8 cellular contexts compared by ENCODE assay signal in the genomic region with DNA sequence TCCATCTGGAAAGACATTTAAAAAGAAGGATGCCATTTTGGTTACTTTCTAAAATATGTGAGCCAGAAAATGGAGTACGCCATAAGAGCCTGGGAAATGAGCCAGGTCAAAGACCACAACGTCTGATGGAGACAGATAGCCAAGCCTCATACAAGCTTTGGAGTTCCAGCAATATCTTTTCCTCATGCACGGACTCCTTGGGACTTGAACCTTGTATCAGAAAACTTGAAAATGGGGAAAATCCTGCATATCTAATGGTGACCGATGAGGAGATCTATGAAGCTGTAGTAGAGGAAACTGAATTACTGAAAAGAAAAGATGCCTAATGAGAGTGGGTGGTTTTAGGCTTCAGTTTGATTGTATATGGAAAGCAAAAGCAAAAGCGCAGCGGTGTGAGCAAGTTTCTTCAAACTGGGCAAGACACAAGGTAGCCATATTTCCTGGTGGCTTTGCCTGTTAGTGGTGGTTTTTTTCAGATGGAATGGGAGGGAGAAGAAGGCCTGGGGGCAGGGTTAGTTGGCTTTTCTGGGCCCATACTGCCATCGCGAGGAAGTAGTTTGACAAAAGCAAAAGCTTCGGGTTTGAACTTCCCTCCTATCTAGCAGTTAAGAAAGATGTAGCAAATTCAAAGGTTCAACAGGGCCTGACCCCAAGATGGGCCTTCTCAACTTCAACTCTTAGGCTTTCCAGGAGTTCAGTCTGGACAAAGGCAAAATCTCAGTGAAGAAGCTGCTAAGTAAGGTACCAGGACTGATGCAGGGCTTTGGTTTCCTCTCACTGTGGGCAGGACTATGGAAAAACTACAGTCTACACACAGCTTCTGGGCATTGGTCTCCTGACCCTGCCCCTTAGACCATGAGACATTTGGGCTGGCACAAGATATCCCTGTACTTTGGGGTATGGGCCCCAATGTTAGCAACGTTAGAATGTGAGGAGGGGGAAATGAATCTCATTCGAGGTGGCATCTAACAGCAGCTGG.
DNase-seq lines count a peak whose midpoint lies in the region; ATAC-seq and TF ChIP-seq lines count a peak whose summit lies in the region.

No MANE protein-coding gene starts in this region.

- 97 to 100% methylated on average over 4 to 9 of the region's 11 CpGs for WGBS in endodermal cell (ENCODE audit: insufficient coverage in 1 of 2, insufficient read length in 1 of 2), 2 experiments
- WGBS in trophoblast cell (ENCODE audit: extremely low coverage, insufficient coverage, insufficient read length) = no CpG with 5 or more reads among the region's 11 CpGs

- no peak for TF ChIP-seq CTCF in GM20000 (IDR thresholded peaks at IDR 0.05; ENCODE audit: extremely low read depth, missing control alignments)
- TF ChIP-seq CTCF in endodermal cell (conservative IDR thresholded peaks at IDR 0.05) = peak; percentile 20
- peak; percentile 22 for TF ChIP-seq CTCF in upper lobe of right lung (IDR thresholded peaks at IDR 0.05)

- no peak overlapping the region for H4K8ac ChIP-seq in trophoblast cell (ENCODE audit: low read depth, low read length)

- no peaks in the 10 kb centered on the region for H3K9me3 ChIP-seq in CD8-positive, alpha-beta memory T cell (ENCODE audit: low read length)
- H3K9me3 ChIP-seq in endodermal cell (ENCODE audit: control insufficient read depth, low read length) = peaks cover 29% of the 10 kb centered on the region
- no peaks in the 10 kb centered on the region for H3K9me3 ChIP-seq in trophoblast cell (ENCODE audit: insufficient read depth, low read depth, low read length)
- no peaks in the 10 kb centered on the region for H3K9me3 ChIP-seq in upper lobe of right lung

- no peak overlapping the region for H3K18ac ChIP-seq in trophoblast cell (ENCODE audit: low read length)

- no peak overlapping the region for H2BK120ac ChIP-seq in trophoblast cell (ENCODE audit: insufficient read depth, low read length, poor library complexity)

- no peak overlapping the region for H3K14ac ChIP-seq in trophoblast cell (ENCODE audit: low read length)

- no peak overlapping the region for H2AK5ac ChIP-seq in trophoblast cell (ENCODE audit: low read length)

- H2AFZ ChIP-seq in trophoblast cell (ENCODE audit: insufficient read depth, low read length, poor library complexity) = no peak overlapping the region

- no peaks in the 10 kb centered on the region for H3K27me3 Mint-ChIP-seq in CD8-positive, alpha-beta memory T cell
- no peaks in the 10 kb centered on the region for H3K27me3 Mint-ChIP-seq in activated CD4-positive, alpha-beta memory T cell treated with anti-CD3 and anti-CD28 coated beads for 36 hours
- no peaks in the 10 kb centered on the region for H3K27me3 Mint-ChIP-seq in endodermal cell (ENCODE audit: insufficient read depth)

- H3K9me3 Mint-ChIP-seq in CD8-positive, alpha-beta memory T cell = no peaks in the 10 kb centered on the region
- no peaks in the 10 kb centered on the region for H3K9me3 Mint-ChIP-seq in activated CD4-positive, alpha-beta memory T cell treated with anti-CD3 and anti-CD28 coated beads for 36 hours
- H3K9me3 Mint-ChIP-seq in endodermal cell = peaks cover 27% of the 10 kb centered on the region

- H3K4me1 ChIP-seq in CD8-positive, alpha-beta memory T cell (ENCODE audit: insufficient read depth, low read length) = peaks cover 6% of the 10 kb centered on the region
- no peaks in the 10 kb centered on the region for H3K4me1 ChIP-seq in endodermal cell (ENCODE audit: control insufficient read depth, insufficient read depth, low read length)
- no peaks in the 10 kb centered on the region for H3K4me1 ChIP-seq in trophoblast cell (ENCODE audit: control insufficient read depth in 1 of 2, insufficient read depth in 2 of 2, low read length in 2 of 2)
- no peaks in the 10 kb centered on the region for H3K4me1 ChIP-seq in upper lobe of right lung

- H3K27ac ChIP-seq in CD8-positive, alpha-beta memory T cell (ENCODE audit: low read depth, low read length) = peak overlapping the region; percentile 70
- H3K27ac ChIP-seq in endodermal cell (ENCODE audit: low read depth, low read length) (no peak overlapping the region), trophoblast cell (ENCODE audit: low read depth, low read length) (no peak overlapping the region), upper lobe of right lung (peak overlapping the region; percentile 76)

- H3K4me3 ChIP-seq in CD8-positive, alpha-beta memory T cell (ENCODE audit: low read length) = peak overlapping the region; percentile 78
- H3K4me3 ChIP-seq in endodermal cell (ENCODE audit: low read length) = no peak overlapping the region
- H3K4me3 ChIP-seq in trophoblast cell (ENCODE audit: low read depth, low read length) = no peak overlapping the region
- H3K4me3 ChIP-seq in upper lobe of right lung = peak overlapping the region; percentile 21

- H4K91ac ChIP-seq in trophoblast cell (ENCODE audit: low read depth, low read length) = no peak overlapping the region

- DNase-seq in CD8-positive, alpha-beta memory T cell = peak; percentile 20 to 94 (median 80)
- DNase-seq in GM20000 (ENCODE audit: low spot score) = peak; percentile 59
- peak; percentile 88 for DNase-seq in HT-29 (ENCODE audit: low spot score)
- peak; percentile 79 for DNase-seq in activated CD4-positive, alpha-beta memory T cell treated with anti-CD3 and anti-CD28 coated beads for 36 hours
- DNase-seq in endodermal cell = no peak
- peak; percentile 18 to 92 for DNase-seq in trophoblast cell
- DNase-seq in upper lobe of right lung = no peak
- no peak for DNase-seq in COLO668 (lab: John Stamatoyannopoulos, UW; ENCODE audit: unreplicated experiment)

- intact Hi-C loops in activated CD4-positive, alpha-beta memory T cell treated with anti-CD3 and anti-CD28 coated beads for 36 hours (cut with micrococcal nuclease) = loop anchor here (5.0 to 10.0 kb wide), 4 partner anchors 836 to 1726 kb away; no protein-coding TSS in a partner anchor
- intact Hi-C loops in upper lobe of right lung (cut with DNase I) = no loop called here

- peak; percentile 93 for ATAC-seq in upper lobe of right lung

- peak overlapping the region; percentile 46 to 95 (median 88) for H3K27ac Mint-ChIP-seq in CD8-positive, alpha-beta memory T cell
- peak overlapping the region; percentile 91 for H3K27ac Mint-ChIP-seq in activated CD4-positive, alpha-beta memory T cell treated with anti-CD3 and anti-CD28 coated beads for 36 hours
- H3K27ac Mint-ChIP-seq in endodermal cell = peak overlapping the region; percentile 35

- POLR2A ChIA-PET in CD8-positive, alpha-beta memory T cell (lab: Charles Lee) = interaction anchor here (1.4 kb wide), 1 partner anchor 210 kb away, joined by 3 read pairs; the partner anchor contains the start of gene STK26
- POLR2A ChIA-PET in activated CD4-positive, alpha-beta memory T cell treated with anti-CD3 and anti-CD28 coated beads for 36 hours (lab: Charles Lee) = no interaction called here

- H2BK5ac ChIP-seq in trophoblast cell (ENCODE audit: low read depth, low read length, poor library complexity) = no peak overlapping the region

- peaks cover 11 to 31% (median 20%) of the 10 kb centered on the region in 3 donors for H3K4me1 Mint-ChIP-seq in CD8-positive, alpha-beta memory T cell
- peaks cover 30% of the 10 kb centered on the region for H3K4me1 Mint-ChIP-seq in activated CD4-positive, alpha-beta memory T cell treated with anti-CD3 and anti-CD28 coated beads for 36 hours (ENCODE audit: low read depth)
- H3K4me1 Mint-ChIP-seq in endodermal cell = no peaks in the 10 kb centered on the region

- H3K36me3 ChIP-seq in CD8-positive, alpha-beta memory T cell (ENCODE audit: insufficient read depth, low read length) = no peaks in the 10 kb centered on the region
- H3K36me3 ChIP-seq in endodermal cell (ENCODE audit: control insufficient read depth, insufficient read depth, low read length) = peaks cover 38% of the 10 kb centered on the region
- H3K36me3 ChIP-seq in trophoblast cell (ENCODE audit: control insufficient read depth in 1 of 2, insufficient read depth in 2 of 2, low read length in 2 of 2) = peaks cover 0 to 1% of the 10 kb centered on the region in 2 experiments
- no peaks in the 10 kb centered on the region for H3K36me3 ChIP-seq in upper lobe of right lung

- no peaks in the 10 kb centered on the region for H3K79me1 ChIP-seq in trophoblast cell (ENCODE audit: low read length)

- peaks cover 0 to 1% (median 0%) of the 10 kb centered on the region in 3 donors for H3K36me3 Mint-ChIP-seq in CD8-positive, alpha-beta memory T cell
- peaks cover 7% of the 10 kb centered on the region for H3K36me3 Mint-ChIP-seq in activated CD4-positive, alpha-beta memory T cell treated with anti-CD3 and anti-CD28 coated beads for 36 hours
- H3K36me3 Mint-ChIP-seq in endodermal cell (ENCODE audit: low read depth) = peaks cover 78% of the 10 kb centered on the region

- H3K4me2 ChIP-seq in trophoblast cell (ENCODE audit: low read length) = no peak overlapping the region

- H3K79me2 ChIP-seq in trophoblast cell (ENCODE audit: control insufficient read depth, insufficient read depth, low read length, poor library complexity) = no peaks in the 10 kb centered on the region

- H3K4ac ChIP-seq in trophoblast cell (ENCODE audit: low read depth, low read length) = no peak overlapping the region

- CTCF ChIA-PET in CD8-positive, alpha-beta memory T cell (lab: Charles Lee) = no interaction called here
- CTCF ChIA-PET in activated CD4-positive, alpha-beta memory T cell treated with anti-CD3 and anti-CD28 coated beads for 36 hours (lab: Charles Lee) = interaction anchor here (0.6 to 1.8 kb wide), 4 partner anchors 14 to 963 kb away, joined by 3 to 14 read pairs (median 4); no protein-coding TSS in a partner anchor

- no peak overlapping the region for H3K23ac ChIP-seq in trophoblast cell (ENCODE audit: low read length)

- no peak overlapping the region for H3K9ac ChIP-seq in endodermal cell (ENCODE audit: extremely low read depth, low read length, poor library complexity, severe bottlenecking)
- H3K9ac ChIP-seq in trophoblast cell (ENCODE audit: low read length) = no peak overlapping the region

- no peak overlapping the region for H4K12ac ChIP-seq in trophoblast cell (ENCODE audit: low read depth, low read length)

- H2BK12ac ChIP-seq in trophoblast cell (ENCODE audit: low read length) = no peak overlapping the region

- peak overlapping the region; percentile 81 to 92 (median 86) for H3K4me3 Mint-ChIP-seq in CD8-positive, alpha-beta memory T cell
- H3K4me3 Mint-ChIP-seq in activated CD4-positive, alpha-beta memory T cell treated with anti-CD3 and anti-CD28 coated beads for 36 hours = peak overlapping the region; percentile 72
- no peak overlapping the region for H3K4me3 Mint-ChIP-seq in endodermal cell

- H3K27me3 ChIP-seq in CD8-positive, alpha-beta memory T cell (ENCODE audit: insufficient read depth, low read length, poor library complexity, severe bottlenecking) = no peaks in the 10 kb centered on the region
- H3K27me3 ChIP-seq in endodermal cell (ENCODE audit: control insufficient read depth, insufficient read depth, low read length, poor library complexity, severe bottlenecking) (no peaks in the 10 kb centered on the region), trophoblast cell (ENCODE audit: insufficient read depth, low read length) (no peaks in the 10 kb centered on the region), upper lobe of right lung (no peaks in the 10 kb centered on the region)

Comparison
In these comparisons a context has a peak if more than half of its experiments do, and no peak if none do; other contexts are left out.
1. DNase-seq: peak in CD8-positive, alpha-beta memory T cell (5 of 5), GM20000 (single experiment), HT-29 (single experiment), activated CD4-positive, alpha-beta memory T cell treated with anti-CD3 and anti-CD28 coated beads for 36 hours (single experiment) and trophoblast cell (2 of 2); none in endodermal cell (single experiment), upper lobe of right lung (single experiment) and COLO668 (single experiment).
2. H3K27ac ChIP-seq: peak in CD8-positive, alpha-beta memory T cell (single experiment) and upper lobe of right lung (single experiment); none in endodermal cell (single experiment) and trophoblast cell (single experiment).
3. H3K4me3 ChIP-seq: peak in CD8-positive, alpha-beta memory T cell (single experiment) and upper lobe of right lung (single experiment); none in endodermal cell (single experiment) and trophoblast cell (single experiment).
4. H3K27ac Mint-ChIP-seq: peak in every context shown above with its lines; median percentile 91 in activated CD4-positive, alpha-beta memory T cell treated with anti-CD3 and anti-CD28 coated beads for 36 hours; 88 in CD8-positive, alpha-beta memory T cell; 35 in endodermal cell.